ENCODE assay signal across 9 cellular contexts in the genomic region with DNA sequence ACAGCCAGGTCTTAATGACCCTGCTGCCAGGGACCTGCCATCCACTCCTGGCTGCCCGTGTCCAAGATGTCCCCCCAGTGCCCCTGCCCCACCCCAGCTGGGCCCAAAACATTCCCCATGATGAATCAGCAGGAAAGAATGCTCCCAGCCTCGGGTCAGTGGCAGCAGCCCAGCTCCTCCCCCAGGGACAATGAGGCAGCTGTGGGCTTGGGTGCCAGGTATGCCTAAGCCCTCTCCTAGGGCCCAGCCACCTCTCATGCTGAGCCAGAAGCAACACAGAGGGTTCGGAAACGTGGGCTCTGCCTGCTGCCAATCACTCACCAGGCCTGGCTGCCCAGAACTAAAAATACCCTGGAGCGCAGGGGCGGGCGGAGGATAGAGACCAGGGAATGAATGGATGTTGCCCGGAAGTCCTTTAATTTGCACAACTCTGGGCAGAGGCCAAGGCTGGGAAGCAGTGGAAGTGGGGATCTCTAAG. TPM values are rescaled to one million over a fixed set of nuclear protein-coding genes. Genes with fewer than 3 reads are reported as not detected.
DNase-seq lines count a peak whose midpoint lies in the region; ATAC-seq, FAIRE-seq and TF ChIP-seq lines count a peak whose summit lies in the region.
"Had no signal": no experiment of that assay in that cellular context is flagged by ENCODE, and none has a peak within 500 bp of the region (broad histone marks: within the 10 kb centered on the region; RNA-seq: fewer than 3 reads in every experiment).

No MANE protein-coding gene starts in this region.

- H3K9me3 ChIP-seq in HepG2 (ENCODE audit: low read length): no peaks in the 10 kb centered on the region
- H3K9me3 ChIP-seq in uterus: no peaks in the 10 kb centered on the region

- no peak for TF ChIP-seq CTCF in HepG2 (CRISPR knock-in tag; IDR thresholded peaks at IDR 0.05)
- no peak for TF ChIP-seq CTCF in uterus (IDR thresholded peaks at IDR 0.05)
- TF ChIP-seq CTCF in D721Med (IDR thresholded peaks at IDR 0.05; ENCODE audit: insufficient read depth, missing control alignments): no peak

- H3K4me3 ChIP-seq in HepG2 (replicated peaks in 1 of 3; ENCODE audit: insufficient read depth in 1 of 3, low read depth in 2 of 3, low read length in 3 of 3) (peak overlapping the region; percentile 69 to 80 (median 71); a peak in 5 of 6 replicates), uterus (no peak overlapping the region)

- no TSS peak for BruUV-seq in HepG2 (replicated peaks; lab: Mats Ljungman, UMichigan)

- peak overlapping the region; percentile 23 for H3K27ac Mint-ChIP-seq in central memory CD8-positive, alpha-beta T cell (ENCODE audit: low read depth)

- FAIRE-seq in HepG2 (lab: Jason Lieb, UNC): no peak
- no peak for FAIRE-seq in D721Med (lab: Jason Lieb, UNC)

- H2AFZ ChIP-seq in HepG2 (ENCODE audit: low read length): no peak overlapping the region

- intact Hi-C loops in HepG2 (cut with micrococcal nuclease; ENCODE audit: unreplicated experiment): no loop called here
- intact Hi-C loops in uterus (cut with DNase I; ENCODE audit: low total_unique reads): no loop called here

- 0 out of 4 replicates have a peak, but pooled peaks of 1 of the 2 experiments have one; percentile 5 for TF ChIP-seq EP300 in HepG2 (IDR thresholded peaks at IDR 0.05; ENCODE audit: low read depth in 2 of 2, low read length in 2 of 2)
- TF ChIP-seq EP300 in HepG2 (CRISPR knock-in tag; IDR thresholded peaks at IDR 0.05; ENCODE audit: borderline replicate concordance): no peak

- H3K9ac ChIP-seq in HepG2 (ENCODE audit: insufficient read depth, low read depth, low read length): peak overlapping the region; percentile 71

- peaks cover 10% of the 10 kb centered on the region for H3K4me1 Mint-ChIP-seq in central memory CD8-positive, alpha-beta T cell

- peak overlapping the region; percentile 71 for H3K4me3 Mint-ChIP-seq in central memory CD8-positive, alpha-beta T cell

- in situ Hi-C loops in HepG2 (cut with HindIII; ENCODE audit: extremely low pct_ligation_motif_present, low pct_unique_long_range_greater_than_20kb): loop anchor here (5.0 kb wide), 1 partner anchor 38 kb away; no protein-coding TSS in a partner anchor

- H3K4me2 ChIP-seq in HepG2 (ENCODE audit: low read depth, low read length): peak overlapping the region; percentile 92

- no peaks in the 10 kb centered on the region for H4K20me1 ChIP-seq in HepG2 (ENCODE audit: insufficient read depth, low read length)

- POLR2A ChIA-PET in HepG2 (lab: Yijun Ruan, JAX): interaction anchor here (0.8 to 1.7 kb wide), 6 partner anchors 17 to 1463 kb away, joined by 3 to 5 read pairs (median 3); partner anchors contain the start of gene PYROXD2

- WGBS in HepG2 (ENCODE audit: low lambda C conversion rate): 2% methylated on average over 6 of the region's 8 CpGs

- H3K36me3 ChIP-seq in HepG2 (replicated peaks in 1 of 2; ENCODE audit: control insufficient read depth in 1 of 2, insufficient read depth in 2 of 2, low read length in 2 of 2) (no peaks in the 10 kb centered on the region), uterus (no peaks in the 10 kb centered on the region)

- no peak for ATAC-seq in central memory CD8-positive, alpha-beta T cell (replicated peaks; ENCODE audit: extremely low read depth, poor library complexity, severe bottlenecking)
- peak; percentile 59 for ATAC-seq in HepG2

- TF ChIP-seq RAD21 in HepG2 (CRISPR knock-in tag; IDR thresholded peaks at IDR 0.05): no peak

- peaks cover 45% of the 10 kb centered on the region for H3K27me3 Mint-ChIP-seq in central memory CD8-positive, alpha-beta T cell

- peaks cover 4% of the 10 kb centered on the region for H3K36me3 Mint-ChIP-seq in central memory CD8-positive, alpha-beta T cell (ENCODE audit: insufficient read depth)

- no peaks in the 10 kb centered on the region for H3K79me2 ChIP-seq in HepG2 (ENCODE audit: insufficient read depth, low read length)

- H3K27ac ChIP-seq in HepG2 (ENCODE audit: extremely low read length, insufficient read depth, low read length) (peak overlapping the region; percentile 60), uterus (peak overlapping the region; percentile 94 to 96)

- TF ChIP-seq POLR2A in HepG2 (IDR thresholded peaks at IDR 0.05; ENCODE audit: insufficient read depth in 1 of 2, low read depth in 2 of 2, low read length in 2 of 2): peak in 1 of 2 experiments; percentile 22; a peak in 1 of 4 replicates
- TF ChIP-seq POLR2A in uterus (IDR thresholded peaks at IDR 0.05): no peak

- DNase-seq in NCI-H82 (lab: John Stamatoyannopoulos, UW) (peak; percentile 39), NCI-H82 treated with DMSO at 0.1 percent for 48 hours (lab: John Stamatoyannopoulos, UW; ENCODE audit: unreplicated experiment) (no peak), HepG2 (ENCODE audit: low spot score) (peak; percentile 83), uterus (peak; percentile 80 to 84), D721Med (ENCODE audit: insufficient read length, low spot score) (no peak), pons (ENCODE audit: low spot score) (no peak), NCI-H2081 (lab: John Stamatoyannopoulos, UW) (no peak)
- no peak for DNase-seq in central memory CD8-positive, alpha-beta T cell (ENCODE audit: low spot score in 2 of 2)

- CTCF ChIA-PET in HepG2 (lab: Yijun Ruan, JAX; ENCODE audit: low intra/inter-chr PET ratio, low total read pairs): no interaction called here

- H3K4me1 ChIP-seq in HepG2 (ENCODE audit: insufficient read depth, low read length) (peaks cover 91% of the 10 kb centered on the region), uterus (peaks cover 0 to 26% of the 10 kb centered on the region in 2 donors)

- H3K9me3 Mint-ChIP-seq in central memory CD8-positive, alpha-beta T cell: no peaks in the 10 kb centered on the region

- H3K27me3 ChIP-seq in HepG2 (ENCODE audit: control insufficient read depth in 1 of 2, insufficient read depth in 2 of 2, low read length in 2 of 2) (no peaks in the 10 kb centered on the region), uterus (no peaks in the 10 kb centered on the region)

TF ChIP-seq in HepG2, 621 proteins besides CTCF, POLR2A, EP300 and RAD21 (continues in another document):
- 0 out of 2 replicates have a peak, but pooled peaks have one; percentile 10 for TF ChIP-seq BCL3 (CRISPR knock-in tag; IDR thresholded peaks at IDR 0.05)
- no peak for TF ChIP-seq NONO (IDR thresholded peaks at IDR 0.05)
- TF ChIP-seq NONO (CRISPR knock-in tag; conservative IDR thresholded peaks at IDR 0.05): 0 out of 2 replicates have a peak, but pooled peaks have one; percentile 3
- TF ChIP-seq MAFK (conservative IDR thresholded peaks at IDR 0.05 in 1 of 2, IDR thresholded peaks at IDR 0.05 in 1 of 2; ENCODE audit: low read length in 2 of 2): 0 out of 4 replicates have a peak, but pooled peaks of 1 of the 2 experiments have one; percentile 32
- peak; percentile 54; the same call in 1 of the 2 replicates for TF ChIP-seq ZNF512B (CRISPR knock-in tag; IDR thresholded peaks at IDR 0.05; ENCODE audit: borderline replicate concordance)

RNA-seq across cellular contexts. Expression of gene LOXL4, which starts 1.5 kb away (rescaled TPM):
- 3.8 and 8.8 TPM in 2 replicates for total RNA-seq in HepG2 (2016; rRNA removed; fragmentation: Illumina TruSeq; extraction: Trizol)
- 0.91 and 0.97 TPM in 2 replicates for total RNA-seq in HepG2 (2016; cell fraction: cytosol; rRNA removed; fragmentation: Illumina TruSeq; extraction: Trizol; ENCODE audit: low read depth)
- total RNA-seq in HepG2 (2016; cell fraction: insoluble cytoplasmic fraction; rRNA removed; fragmentation: Illumina TruSeq; extraction: Trizol): 3.1 and 9.9 TPM in 2 replicates
- 2.6 and 3.1 TPM in 2 replicates for total RNA-seq in HepG2 (2016; cell fraction: membrane; rRNA removed; fragmentation: Illumina TruSeq; extraction: Trizol)
- total RNA-seq in HepG2 (2016; cell fraction: nucleus; rRNA removed; fragmentation: Illumina TruSeq; extraction: Trizol): 9.7 TPM in 2 replicates
- polyA plus RNA-seq in HepG2 (2011; rRNA removed): 21.1 and 31.3 TPM in 2 replicates
- 19.8 and 25.9 TPM in 2 replicates for polyA plus RNA-seq in HepG2 (2011; cell fraction: cytosol; rRNA removed)
- polyA plus RNA-seq in HepG2 (2011; cell fraction: nucleus; rRNA removed): 20.8 and 24.7 TPM in 2 replicates
- polyA plus RNA-seq in HepG2 (2012): 12.1 and 16.1 TPM in 2 replicates
- polyA plus RNA-seq in HepG2 (2016; cell fraction: cytosol; fragmentation: Illumina TruSeq; extraction: Trizol; ENCODE audit: low read depth): 0.87 and 1.0 TPM in 2 replicates
- polyA plus RNA-seq in HepG2 (2016; cell fraction: insoluble cytoplasmic fraction; fragmentation: Illumina TruSeq; extraction: Trizol; ENCODE audit: low read depth): 3.1 and 3.6 TPM in 2 replicates
- 2.1 and 2.4 TPM in 2 replicates for polyA plus RNA-seq in HepG2 (2016; cell fraction: membrane; fragmentation: Illumina TruSeq; extraction: Trizol; ENCODE audit: low read depth)
- polyA plus RNA-seq in HepG2 (2016; cell fraction: nucleus; fragmentation: Illumina TruSeq; extraction: Trizol; ENCODE audit: insufficient read depth, low read depth): 12.3 and 13.7 TPM in 2 replicates
- 33.3 TPM in 1 of 2 replicates, not detected in the other for polyA minus RNA-seq in HepG2 (2011; rRNA and poly(A)+ RNA removed; ENCODE audit: low replicate concordance)
- polyA minus RNA-seq in HepG2 (2011; cell fraction: cytosol; rRNA and poly(A)+ RNA removed): 13.7 and 23.0 TPM in 2 replicates
- 7.2 and 9.9 TPM in 2 replicates for polyA minus RNA-seq in HepG2 (2011; cell fraction: nucleus; rRNA and poly(A)+ RNA removed)
- 10 to 100 TPM in 3 of 4 donors, 1 to 10 TPM in 1; 8.1 to 16.9 (median 15.1) TPM for total RNA-seq in uterus
- total RNA-seq: SK-MEL-5 had no signal

Comparison
In these comparisons a context has a peak if more than half of its experiments do, and no peak if none do; other contexts are left out.
1. DNase-seq: peak in NCI-H82 (single experiment), HepG2 (single experiment) and uterus (2 of 2); none in NCI-H82 treated with DMSO at 0.1 percent for 48 hours (single experiment), central memory CD8-positive, alpha-beta T cell (0 of 2), D721Med (single experiment), pons (single experiment) and NCI-H2081 (0 of 2).
2. H3K4me3 ChIP-seq: peak in HepG2 (3 of 3); none in uterus (0 of 2).